Comparison of ENCODE assay signal across 14 cellular contexts in the genomic region with DNA sequence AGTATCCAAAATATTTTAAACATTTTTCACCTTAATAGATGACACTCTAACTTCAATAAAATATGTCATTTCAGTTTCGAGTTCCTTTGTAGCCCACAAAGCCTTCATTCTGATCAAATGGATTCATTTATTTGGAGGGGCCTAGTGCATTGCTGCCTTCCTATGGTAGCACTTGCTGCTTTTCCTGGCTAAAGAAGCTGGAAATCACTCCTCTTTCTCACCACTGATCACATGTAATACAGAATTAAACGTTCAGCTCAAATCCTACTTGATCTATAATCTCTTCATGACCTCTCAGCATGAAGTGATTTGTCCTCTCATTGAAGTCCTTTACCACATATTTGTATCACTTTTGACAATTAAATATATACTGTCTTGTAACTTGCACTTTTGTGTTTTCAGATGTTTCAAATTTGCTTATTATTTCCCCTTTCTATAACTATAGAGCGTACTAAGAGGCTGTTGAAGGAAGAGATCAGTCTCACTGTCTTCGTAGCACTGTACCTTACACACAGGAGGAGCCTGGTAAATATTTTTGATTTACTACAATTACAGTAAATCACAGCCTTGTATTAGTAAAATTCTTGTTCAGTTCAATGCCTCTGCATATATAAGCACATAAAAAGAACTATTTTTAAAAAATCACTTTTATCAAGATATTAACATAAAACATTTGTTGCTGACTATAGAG. TPM values are rescaled to one million over a fixed set of nuclear protein-coding genes. Genes with fewer than 3 reads are reported as not detected.
DNase-seq lines count a peak whose midpoint lies in the region; ATAC-seq and TF ChIP-seq lines count a peak whose summit lies in the region.
"Had no signal": no experiment of that assay in that cellular context is flagged by ENCODE, and none has a peak within 500 bp of the region (broad histone marks: within the 10 kb centered on the region; RNA-seq: fewer than 3 reads in every experiment).

No MANE protein-coding gene starts in this region.

- ATAC-seq in left ventricle myocardium superior (no peak), upper lobe of right lung (no peak), GM21381 (IDR thresholded peaks at IDR 0.05; ENCODE audit: unreplicated experiment) (no peak), HG03442 (IDR thresholded peaks at IDR 0.05; ENCODE audit: unreplicated experiment) (no peak)
- ATAC-seq: Panc1 had no signal

- TF ChIP-seq CTCF in left ventricle myocardium inferior (IDR thresholded peaks at IDR 0.05; ENCODE audit: borderline replicate concordance), result no peak
- no peak for TF ChIP-seq CTCF in fibroblast of the aortic adventitia (IDR thresholded peaks at IDR 0.05; ENCODE audit: insufficient read depth, low read length)
- no peak for TF ChIP-seq CTCF in upper lobe of right lung (IDR thresholded peaks at IDR 0.05)

- H3K9me3 ChIP-seq in left ventricle myocardium inferior (replicated peaks) (peaks cover 18% of the 10 kb centered on the region), muscle layer of duodenum (ENCODE audit: control insufficient read depth in 1 of 2, low read length in 2 of 2) (peaks cover under 1 to 3% of the 10 kb centered on the region in 2 donors), upper lobe of right lung (no peaks in the 10 kb centered on the region)
- H3K9me3 ChIP-seq: ovary had no signal

- no peak for DNase-seq in left ventricle myocardium inferior
- no peak for DNase-seq in left ventricle myocardium superior
- DNase-seq in fibroblast of the aortic adventitia (ENCODE audit: low read depth), result no peak
- no peak for DNase-seq in upper lobe of right lung
- no peak for DNase-seq in activated gamma-delta T cell (lab: John Stamatoyannopoulos, UW)
- DNase-seq: CD4-positive, alpha-beta memory T cell; NCI-H1694; NCI-H524 treated with DMSO at 0.1 percent for 48 hours; ovary; WERI-Rb-1 had no signal

- H3K27me3 ChIP-seq in left ventricle myocardium inferior (ENCODE audit: low read depth) (no peaks in the 10 kb centered on the region), muscle layer of duodenum (ENCODE audit: low read depth, low read length) (no peaks in the 10 kb centered on the region), upper lobe of right lung (no peaks in the 10 kb centered on the region)
- H3K27me3 ChIP-seq: ovary had no signal

- peak overlapping the region; percentile 75 for H3K27ac ChIP-seq in left ventricle myocardium inferior (replicated peaks)
- H3K27ac ChIP-seq in muscle layer of duodenum (ENCODE audit: low read length), result peak overlapping the region; percentile 3
- H3K27ac ChIP-seq in upper lobe of right lung, result peak overlapping the region; percentile 32
- H3K27ac ChIP-seq: ovary, WERI-Rb-1 had no signal

- intact Hi-C loops in left ventricle myocardium inferior (cut with micrococcal nuclease), result no loop called here
- intact Hi-C loops in left ventricle myocardium superior (cut with micrococcal nuclease), result no loop called here
- intact Hi-C loops in upper lobe of right lung (cut with DNase I), result no loop called here

- H3K4me1 ChIP-seq in left ventricle myocardium inferior (peaks cover 5% of the 10 kb centered on the region), muscle layer of duodenum (ENCODE audit: control insufficient read depth in 1 of 2, insufficient read depth in 2 of 2, low read length in 2 of 2) (no peaks in the 10 kb centered on the region), upper lobe of right lung (peaks cover 5% of the 10 kb centered on the region)

- H3K4me3 ChIP-seq in left ventricle myocardium inferior (peak overlapping the region; percentile 61), fibroblast of the aortic adventitia (ENCODE audit: low read depth, low read length) (peak overlapping the region; percentile 20), muscle layer of duodenum (ENCODE audit: low read depth in 1 of 2, low read length in 2 of 2) (peak overlapping the region in 1 of 2 donors; percentile 53), upper lobe of right lung (peak overlapping the region; percentile 43)
- H3K4me3 ChIP-seq: ovary had no signal

- H3K36me3 ChIP-seq in left ventricle myocardium inferior (no peaks in the 10 kb centered on the region), muscle layer of duodenum (ENCODE audit: control insufficient read depth in 1 of 2, insufficient read depth in 2 of 2, low read length in 2 of 2) (no peaks in the 10 kb centered on the region), upper lobe of right lung (no peaks in the 10 kb centered on the region)
- H3K36me3 ChIP-seq: ovary, WERI-Rb-1 had no signal

RNA-seq across cellular contexts. Expression of a gene that starts 0.6 kb away (rescaled TPM):
- 6.8 TPM for total RNA-seq in left ventricle myocardium inferior
- total RNA-seq in left ventricle myocardium superior, result 11.6 TPM
- total RNA-seq in fibroblast of the aortic adventitia (ENCODE audit: low replicate concordance), result 17.6 and 201 TPM in 2 replicates
- total RNA-seq in upper lobe of right lung, result 61.0 TPM
- total RNA-seq: CD4-positive, alpha-beta memory T cell had no signal

RNA-seq across cellular contexts. Expression of a gene that starts 14.3 kb away (rescaled TPM):
- total RNA-seq in left ventricle myocardium inferior (8.6 TPM), left ventricle myocardium superior (9.2 TPM), fibroblast of the aortic adventitia (ENCODE audit: low replicate concordance) (6.6 and 7.4 TPM in 2 replicates), upper lobe of right lung (12.2 TPM)

RNA-seq across cellular contexts. Expression of a gene that starts 26.5 kb away (rescaled TPM):
- total RNA-seq in left ventricle myocardium inferior, result 0.19 TPM
- total RNA-seq in left ventricle myocardium superior, result not detected
- 0.09 TPM in 1 of 2 replicates, not detected in the other for total RNA-seq in fibroblast of the aortic adventitia (ENCODE audit: low replicate concordance)
- total RNA-seq in upper lobe of right lung, result not detected

RNA-seq across cellular contexts. Expression of a gene that starts 46.7 kb away (rescaled TPM):
- total RNA-seq in left ventricle myocardium inferior, result not detected
- total RNA-seq in left ventricle myocardium superior, result not detected
- total RNA-seq in fibroblast of the aortic adventitia (ENCODE audit: low replicate concordance), result under 0.01 TPM in 1 of 2 replicates, not detected in the other
- total RNA-seq in upper lobe of right lung, result 0.14 TPM

Comparison
In these comparisons a context has a peak if more than half of its experiments do, and no peak if none do; other contexts are left out.
1. H3K27ac ChIP-seq: peak in every context shown above with its lines; median percentile 75 in left ventricle myocardium inferior; 32 in upper lobe of right lung; 3 in muscle layer of duodenum.